13 cellular contexts compared by ENCODE assay signal in the genomic region with DNA sequence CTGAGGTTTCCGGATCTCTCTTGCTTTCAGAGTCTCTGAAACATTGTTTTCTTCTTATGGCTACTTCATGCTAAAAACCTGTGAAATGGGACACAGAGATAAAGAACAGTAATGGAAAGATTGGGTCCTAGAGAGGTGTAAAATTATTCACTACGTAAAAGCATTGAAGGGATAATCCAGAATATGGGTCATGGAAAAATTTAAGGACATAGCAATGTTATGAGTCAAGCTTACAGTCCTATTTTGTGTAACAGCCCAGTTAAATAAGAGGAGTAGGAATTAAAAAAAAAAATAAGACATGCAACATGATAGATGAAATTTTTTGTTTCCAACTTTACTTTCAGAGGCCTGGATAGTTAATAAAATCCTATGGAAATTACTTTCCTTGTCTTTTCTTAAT.
DNase-seq lines count a peak whose midpoint lies in the region; ATAC-seq and TF ChIP-seq lines count a peak whose summit lies in the region.
"Had no signal": no experiment of that assay in that cellular context is flagged by ENCODE, and none has a peak within 500 bp of the region (broad histone marks: within the 10 kb centered on the region; RNA-seq: fewer than 3 reads in every experiment).

No MANE protein-coding gene starts in this region.

- H3K9me2 ChIP-seq in hepatocyte (replicated peaks; ENCODE audit: insufficient read depth) = no peaks in the 10 kb centered on the region

- H3K36me3 ChIP-seq in heart right ventricle = no peaks in the 10 kb centered on the region
- H3K36me3 ChIP-seq in right atrium auricular region = no peaks in the 10 kb centered on the region
- H3K36me3 ChIP-seq in brain microvascular endothelial cell (replicated peaks) = no peaks in the 10 kb centered on the region
- no peaks in the 10 kb centered on the region for H3K36me3 ChIP-seq in hepatocyte (replicated peaks; ENCODE audit: insufficient read depth, low read depth)
- H3K36me3 ChIP-seq in thoracic aorta = no peaks in the 10 kb centered on the region

- 72 to 76% methylated on average over 2 of the region's 2 CpGs for WGBS in heart right ventricle, 2 donors
- WGBS in hepatocyte (ENCODE audit: low lambda C conversion rate, missing lambda C conversion rate) = 89% methylated on average over 2 of the region's 2 CpGs

- no peak for TF ChIP-seq CTCF in heart right ventricle (IDR thresholded peaks at IDR 0.05)
- no peak for TF ChIP-seq CTCF in right atrium auricular region (IDR thresholded peaks at IDR 0.05)
- TF ChIP-seq CTCF in brain microvascular endothelial cell (IDR thresholded peaks at IDR 0.05; ENCODE audit: low read depth, low read length, missing control alignments) = no peak
- TF ChIP-seq CTCF in hepatocyte (IDR thresholded peaks at IDR 0.05; ENCODE audit: poor library complexity) = no peak
- no peak for TF ChIP-seq CTCF in thoracic aorta (IDR thresholded peaks at IDR 0.05)

- no peak overlapping the region for H2AFZ ChIP-seq in hepatocyte

- DNase-seq in heart right ventricle (no peak), right atrium auricular region (ENCODE audit: low spot score) (no peak), brain microvascular endothelial cell (no peak), hepatocyte (ENCODE audit: low spot score) (no peak), thoracic aorta (ENCODE audit: low spot score) (no peak), activated gamma-delta T cell treated with Interleukin-2 at 50 U/mL for 16 hours (no peak)
- no peak for DNase-seq in stimulated activated naive CD4-positive, alpha-beta T cell (lab: John Stamatoyannopoulos, UW)
- DNase-seq: anterior cingulate cortex, islet precursor cell had no signal

- ATAC-seq in heart right ventricle (peak in 6 of 8 donors; percentile 52 to 76 (median 60)), thoracic aorta (ENCODE audit: insufficient number of reproducible peaks, low FRiP score, low read depth) (peak; percentile 77), GM21515 (IDR thresholded peaks at IDR 0.05; ENCODE audit: unreplicated experiment) (no peak)
- ATAC-seq: natural killer cell treated with Interleukin-12 subunit alpha and Interleukin-12 subunit beta and Interleukin-15 and Interleukin-18, amount 100 ng/mL, for 72 hours; WTC11 had no signal

- H3K79me2 ChIP-seq in hepatocyte = no peaks in the 10 kb centered on the region

- H3K27ac ChIP-seq in heart right ventricle (peak overlapping the region in 3 of 10 donors; percentile 5 to 24 (median 10)), right atrium auricular region (peak overlapping the region in 1 of 2 donors; percentile 7), brain microvascular endothelial cell (peak overlapping the region; percentile 21), hepatocyte (peak overlapping the region; percentile 14), thoracic aorta (peak overlapping the region in 1 of 2 donors; percentile 44)
- H3K27ac ChIP-seq: SK-N-MC had no signal

- H3K4me1 ChIP-seq in heart right ventricle = peaks cover 0 to 11% (median 2%) of the 10 kb centered on the region in 9 donors
- peaks cover 0 to 7% of the 10 kb centered on the region in 2 donors for H3K4me1 ChIP-seq in right atrium auricular region
- H3K4me1 ChIP-seq in hepatocyte (ENCODE audit: insufficient read depth) = peaks cover 8% of the 10 kb centered on the region
- H3K4me1 ChIP-seq in thoracic aorta (ENCODE audit: control insufficient read depth in 1 of 2, low read depth in 2 of 2) = peaks cover 11 to 35% of the 10 kb centered on the region in 2 donors

- H3K4me2 ChIP-seq in hepatocyte = no peak overlapping the region

- H3K27me3 ChIP-seq in heart right ventricle = no peaks in the 10 kb centered on the region
- H3K27me3 ChIP-seq in right atrium auricular region = no peaks in the 10 kb centered on the region
- H3K27me3 ChIP-seq in brain microvascular endothelial cell (replicated peaks) = no peaks in the 10 kb centered on the region
- no peaks in the 10 kb centered on the region for H3K27me3 ChIP-seq in hepatocyte
- H3K27me3 ChIP-seq in thoracic aorta (replicated peaks; ENCODE audit: insufficient read depth) = no peaks in the 10 kb centered on the region

- in situ Hi-C loops in brain microvascular endothelial cell (cut with HindIII; ENCODE audit: low pct_ligation_motif_present, low sequenced_read_pairs) = no loop called here

- no peak overlapping the region for H3K4me3 ChIP-seq in heart right ventricle
- H3K4me3 ChIP-seq in right atrium auricular region = no peak overlapping the region
- H3K4me3 ChIP-seq in brain microvascular endothelial cell (ENCODE audit: low read depth, low read length) = no peak overlapping the region
- H3K4me3 ChIP-seq in hepatocyte = no peak overlapping the region
- H3K4me3 ChIP-seq in thoracic aorta = peak overlapping the region; percentile 18
- H3K4me3 ChIP-seq: SK-N-MC had no signal

- H3K9me3 ChIP-seq in heart right ventricle (no peaks in the 10 kb centered on the region), right atrium auricular region (no peaks in the 10 kb centered on the region), hepatocyte (ENCODE audit: low read depth) (no peaks in the 10 kb centered on the region), thoracic aorta (no peaks in the 10 kb centered on the region)

- intact Hi-C loops in heart right ventricle (cut with DNase I) = no loop called here

- H4K20me1 ChIP-seq in hepatocyte (ENCODE audit: insufficient read depth, poor library complexity, severe bottlenecking) = no peaks in the 10 kb centered on the region
